In the genomic region with DNA sequence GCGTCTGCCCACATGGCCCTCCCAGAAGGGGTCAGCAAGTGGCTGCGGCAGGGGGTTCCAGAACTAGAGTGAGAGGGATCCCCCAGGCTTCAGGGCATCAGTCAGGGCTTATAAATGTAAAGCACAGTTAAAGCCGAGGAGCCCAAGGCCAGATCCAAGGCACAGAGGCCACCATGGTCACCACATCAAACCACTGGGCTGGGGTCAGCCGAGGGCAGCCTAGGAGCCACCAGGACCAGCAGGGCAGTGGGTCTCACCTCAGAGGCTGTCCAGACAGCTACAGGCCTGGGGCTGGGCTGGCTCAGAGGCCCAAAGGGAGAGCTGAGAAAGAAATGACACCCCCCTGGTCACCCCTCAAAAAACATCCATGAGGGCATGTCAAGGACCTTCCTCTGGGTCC, we compare ENCODE assay signal across 39 cellular contexts.
"Had no signal": no experiment of that assay in that cellular context is flagged by ENCODE, and none has a peak within 500 bp of the region (broad histone marks: within the 10 kb centered on the region; RNA-seq: fewer than 3 reads in every experiment).

No MANE protein-coding gene starts in this region.

- H3K36me3 ChIP-seq: adrenal gland, ascending aorta, brain microvascular endothelial cell, breast epithelium, cardiac muscle cell had no signal

- ATAC-seq: activated naive CD4-positive, alpha-beta T cell treated with anti-CD3 and anti-CD28 coated beads, Interleukin-2, amount 50 U/mL, for 72 hours; activated naive CD8-positive, alpha-beta T cell treated with anti-CD3 and anti-CD28 coated beads, Interleukin-2, amount 50 U/mL, for 24 hours; activated T-cell treated with anti-CD3 and anti-CD28 coated beads, Interleukin-2, amount 50 U/mL, for 4 hours; activated T-cell treated with anti-CD3 and anti-CD28 coated beads, Interleukin-2, amount 50 U/mL, for 72 hours; activated T-helper 17 cell treated with anti-CD3 and anti-CD28 coated beads, Interleukin-2, amount 50 U/mL, for 72 hours; body of pancreas had no signal

- FAIRE-seq: astrocyte, bronchial epithelial cell had no signal

- H3K27ac Mint-ChIP-seq: activated naive CD4-positive, alpha-beta T cell treated with anti-CD3 and anti-CD28 coated beads for 36 hours; activated naive CD4-positive, alpha-beta T cell treated with anti-CD3 and anti-CD28 coated beads, Interleukin-2, amount 10 ng/mL, durations not matched to agents 7 days and 5 days; activated naive CD4-positive, alpha-beta T cell treated with anti-CD3 and anti-CD28 coated beads, Interleukin-2, amount 50 U/mL, for 24 hours; activated naive CD4-positive, alpha-beta T cell treated with anti-CD3 and anti-CD28 coated beads, Interleukin-2, amount 50 U/mL, for 72 hours; activated naive CD8-positive, alpha-beta T cell; activated naive CD8-positive, alpha-beta T cell treated with anti-CD3 and anti-CD28 coated beads for 36 hours; activated naive CD8-positive, alpha-beta T cell treated with anti-CD3 and anti-CD28 coated beads, Interleukin-2, amount 10 ng/mL, durations not matched to agents 7 days and 5 days; activated naive CD8-positive, alpha-beta T cell treated with anti-CD3 and anti-CD28 coated beads, Interleukin-2, amount 50 U/mL, for 24 hours; activated T-cell treated with anti-CD3 and anti-CD28 coated beads, Interleukin-2, amount 50 U/mL, for 24 hours; activated T-cell treated with anti-CD3 and anti-CD28 coated beads, Interleukin-2, amount 50 U/mL, for 72 hours; activated T-helper 1 cell treated with anti-CD3 and anti-CD28 coated beads, Interleukin-12 subunit alpha, Interleukin-12 subunit beta, Interleukin-2, Interleukin-4 antibody, amounts not matched to agents 30 ng/mL and 10 ng/mL and 1 ng/mL, durations not matched to agents 14 hours and 24 hours and 36 hours; activated T-helper 17 cell treated with anti-CD3 and anti-CD28 coated beads, Interleukin-2, amount 50 U/mL, for 72 hours; activated T-helper 2 cell treated with anti-CD3 and anti-CD28 coated beads, Interferon-gamma antibody, Interleukin-2, Interleukin-4, amounts not matched to agents 10 μg/mL and 5 μg/mL and 100 μg/mL, durations not matched to agents 14 hours and 24 hours and 36 hours; brain had no signal

- H3K27me3 ChIP-seq: adrenal gland, ascending aorta, body of pancreas, brain microvascular endothelial cell, breast epithelium, cardiac muscle cell had no signal

- H3K36me3 Mint-ChIP-seq: activated naive CD4-positive, alpha-beta T cell treated with anti-CD3 and anti-CD28 coated beads, Interleukin-2, amount 10 ng/mL, durations not matched to agents 7 days and 5 days; activated naive CD4-positive, alpha-beta T cell treated with anti-CD3 and anti-CD28 coated beads, Interleukin-2, amount 50 U/mL, for 24 hours; activated naive CD4-positive, alpha-beta T cell treated with anti-CD3 and anti-CD28 coated beads, Interleukin-2, amount 50 U/mL, for 72 hours; activated naive CD8-positive, alpha-beta T cell; activated naive CD8-positive, alpha-beta T cell treated with anti-CD3 and anti-CD28 coated beads for 36 hours; activated naive CD8-positive, alpha-beta T cell treated with anti-CD3 and anti-CD28 coated beads, Interleukin-2, amount 10 ng/mL, durations not matched to agents 7 days and 5 days; brain had no signal

- H3K27me3 Mint-ChIP-seq: activated naive CD4-positive, alpha-beta T cell treated with anti-CD3 and anti-CD28 coated beads, Interleukin-2, amount 50 U/mL, for 24 hours; activated naive CD8-positive, alpha-beta T cell; activated naive CD8-positive, alpha-beta T cell treated with anti-CD3 and anti-CD28 coated beads for 36 hours; activated naive CD8-positive, alpha-beta T cell treated with anti-CD3 and anti-CD28 coated beads, Interleukin-2, amount 50 U/mL, for 24 hours; activated T-helper 17 cell treated with anti-CD3 and anti-CD28 coated beads, Interleukin-2, amount 50 U/mL, for 72 hours; central memory CD8-positive, alpha-beta T cell had no signal

- H3K4me3 Mint-ChIP-seq: activated naive CD4-positive, alpha-beta T cell treated with anti-CD3 and anti-CD28 coated beads for 36 hours; activated naive CD4-positive, alpha-beta T cell treated with anti-CD3 and anti-CD28 coated beads, Interleukin-2, amount 10 ng/mL, durations not matched to agents 7 days and 5 days; activated naive CD4-positive, alpha-beta T cell treated with anti-CD3 and anti-CD28 coated beads, Interleukin-2, amount 50 U/mL, for 24 hours; activated naive CD8-positive, alpha-beta T cell; activated naive CD8-positive, alpha-beta T cell treated with anti-CD3 and anti-CD28 coated beads for 36 hours; activated naive CD8-positive, alpha-beta T cell treated with anti-CD3 and anti-CD28 coated beads, Interleukin-2, amount 10 ng/mL, durations not matched to agents 7 days and 5 days; activated naive CD8-positive, alpha-beta T cell treated with anti-CD3 and anti-CD28 coated beads, Interleukin-2, amount 50 U/mL, for 24 hours; activated T-cell treated with anti-CD3 and anti-CD28 coated beads, Interleukin-2, amount 50 U/mL, for 24 hours; activated T-cell treated with anti-CD3 and anti-CD28 coated beads, Interleukin-2, amount 50 U/mL, for 4 hours; activated T-cell treated with anti-CD3 and anti-CD28 coated beads, Interleukin-2, amount 50 U/mL, for 72 hours; activated T-helper 1 cell treated with anti-CD3 and anti-CD28 coated beads, Interleukin-12 subunit alpha, Interleukin-12 subunit beta, Interleukin-2, Interleukin-4 antibody, amounts not matched to agents 30 ng/mL and 10 ng/mL and 1 ng/mL, durations not matched to agents 14 hours and 24 hours and 36 hours; activated T-helper 17 cell treated with anti-CD3 and anti-CD28 coated beads, Interleukin-2, amount 50 U/mL, for 72 hours; brain; central memory CD8-positive, alpha-beta T cell had no signal

- H3K4me1 Mint-ChIP-seq: activated naive CD4-positive, alpha-beta T cell treated with anti-CD3 and anti-CD28 coated beads, Interleukin-2, amount 10 ng/mL, durations not matched to agents 7 days and 5 days; activated naive CD4-positive, alpha-beta T cell treated with anti-CD3 and anti-CD28 coated beads, Interleukin-2, amount 50 U/mL, for 24 hours; activated naive CD8-positive, alpha-beta T cell treated with anti-CD3 and anti-CD28 coated beads for 36 hours; activated naive CD8-positive, alpha-beta T cell treated with anti-CD3 and anti-CD28 coated beads, Interleukin-2, amount 10 ng/mL, durations not matched to agents 7 days and 5 days; activated naive CD8-positive, alpha-beta T cell treated with anti-CD3 and anti-CD28 coated beads, Interleukin-2, amount 50 U/mL, for 24 hours; activated T-helper 17 cell treated with anti-CD3 and anti-CD28 coated beads, Interleukin-2, amount 50 U/mL, for 72 hours; central memory CD8-positive, alpha-beta T cell had no signal

- H3K4me1 ChIP-seq: adrenal gland, breast epithelium had no signal

- H3K4me3 ChIP-seq: adrenal gland, ascending aorta, body of pancreas, breast epithelium, cardiac muscle cell had no signal

- H3K27ac ChIP-seq: adrenal gland, ascending aorta, body of pancreas, brain microvascular endothelial cell, breast epithelium, cardiac muscle cell had no signal

- H3K9me3 ChIP-seq: adrenal gland, ascending aorta, body of pancreas, breast epithelium had no signal

- DNase-seq: activated effector memory CD4-positive, alpha-beta T cell treated with anti-CD3 and anti-CD28 coated beads, Interleukin-2, amount 50 U/mL, for 16 hours; activated effector memory CD4-positive, alpha-beta T cell treated with Interleukin-2 at 50 U/mL for 16 hours; activated gamma-delta T cell; activated gamma-delta T cell treated with Interleukin-2 at 50 U/mL for 16 hours; activated naive CD4-positive, alpha-beta T cell; activated naive CD4-positive, alpha-beta T cell treated with anti-CD3 and anti-CD28 coated beads for 36 hours; activated naive CD4-positive, alpha-beta T cell treated with anti-CD3 and anti-CD28 coated beads, Interleukin-2, amount 10 ng/mL, durations not matched to agents 7 days and 5 days; activated naive CD4-positive, alpha-beta T cell treated with anti-CD3 and anti-CD28 coated beads, Interleukin-2, amount 50 U/mL, for 16 hours; activated naive CD4-positive, alpha-beta T cell treated with Interleukin-2 at 50 U/mL for 16 hours; activated naive CD8-positive, alpha-beta T cell treated with anti-CD3 and anti-CD28 coated beads for 36 hours; activated naive CD8-positive, alpha-beta T cell treated with anti-CD3 and anti-CD28 coated beads, Interleukin-2, amount 10 ng/mL, durations not matched to agents 7 days and 5 days; activated naive CD8-positive, alpha-beta T cell treated with anti-CD3 and anti-CD28 coated beads, Interleukin-2, amount 50 U/mL, for 24 hours; activated T-cell treated with anti-CD3 and anti-CD28 coated beads, Interleukin-2, amount 50 U/mL, for 24 hours; activated T-cell treated with anti-CD3 and anti-CD28 coated beads, Interleukin-2, amount 50 U/mL, for 4 hours; activated T-cell treated with anti-CD3 and anti-CD28 coated beads, Interleukin-2, amount 50 U/mL, for 48 hours; activated T-cell treated with anti-CD3 and anti-CD28 coated beads, Interleukin-2, amount 50 U/mL, for 72 hours; adrenal gland; amniotic stem cell; amygdala; anterior cingulate cortex; aorta; body of pancreas; brain microvascular endothelial cell; caudate nucleus; central memory CD4-positive, alpha-beta T cell; cerebellar nuclear complex had no signal

- H3K9me3 Mint-ChIP-seq: activated naive CD4-positive, alpha-beta T cell treated with anti-CD3 and anti-CD28 coated beads for 36 hours; activated naive CD4-positive, alpha-beta T cell treated with anti-CD3 and anti-CD28 coated beads, Interleukin-2, amount 10 ng/mL, durations not matched to agents 7 days and 5 days; activated naive CD4-positive, alpha-beta T cell treated with anti-CD3 and anti-CD28 coated beads, Interleukin-2, amount 50 U/mL, for 24 hours; activated naive CD4-positive, alpha-beta T cell treated with anti-CD3 and anti-CD28 coated beads, Interleukin-2, amount 50 U/mL, for 72 hours; activated naive CD8-positive, alpha-beta T cell treated with anti-CD3 and anti-CD28 coated beads for 36 hours; activated naive CD8-positive, alpha-beta T cell treated with anti-CD3 and anti-CD28 coated beads, Interleukin-2, amount 10 ng/mL, durations not matched to agents 7 days and 5 days; activated naive CD8-positive, alpha-beta T cell treated with anti-CD3 and anti-CD28 coated beads, Interleukin-2, amount 50 U/mL, for 24 hours; activated T-cell treated with anti-CD3 and anti-CD28 coated beads, Interleukin-2, amount 50 U/mL, for 24 hours; activated T-cell treated with anti-CD3 and anti-CD28 coated beads, Interleukin-2, amount 50 U/mL, for 4 hours; activated T-cell treated with anti-CD3 and anti-CD28 coated beads, Interleukin-2, amount 50 U/mL, for 72 hours; activated T-helper 1 cell treated with anti-CD3 and anti-CD28 coated beads, Interleukin-12 subunit alpha, Interleukin-12 subunit beta, Interleukin-2, Interleukin-4 antibody, amounts not matched to agents 30 ng/mL and 10 ng/mL and 1 ng/mL, durations not matched to agents 14 hours and 24 hours and 36 hours; activated T-helper 17 cell treated with anti-CD3 and anti-CD28 coated beads, Interleukin-2, amount 50 U/mL, for 72 hours; activated T-helper 2 cell treated with anti-CD3 and anti-CD28 coated beads, Interferon-gamma antibody, Interleukin-2, Interleukin-4, amounts not matched to agents 10 μg/mL and 5 μg/mL and 100 μg/mL, durations not matched to agents 14 hours and 24 hours and 36 hours; central memory CD8-positive, alpha-beta T cell had no signal
